Comparison of ENCODE assay signal across 16 cellular contexts in genomic region chr16:27816561-27816960, GRCh38.
DNase-seq lines count a peak whose midpoint lies in the region; TF ChIP-seq lines count a peak whose summit lies in the region.
"Had no signal": no experiment of that assay in that cellular context is flagged by ENCODE, and none has a peak within 500 bp of the region (broad histone marks: within the 10 kb centered on the region; RNA-seq: fewer than 3 reads in every experiment).

No MANE protein-coding gene starts in this region.

- H3K27ac Mint-ChIP-seq in chondrocyte (ENCODE audit: unreplicated experiment), result no peak overlapping the region
- H3K27ac Mint-ChIP-seq in activated naive CD4-positive, alpha-beta T cell treated with anti-CD3 and anti-CD28 coated beads for 36 hours, result no peak overlapping the region
- H3K27ac Mint-ChIP-seq: H9 had no signal

- no peaks in the 10 kb centered on the region for H3K9me3 Mint-ChIP-seq in chondrocyte (ENCODE audit: low read depth)
- H3K9me3 Mint-ChIP-seq in activated naive CD4-positive, alpha-beta T cell treated with anti-CD3 and anti-CD28 coated beads for 36 hours, result peaks cover 1% of the 10 kb centered on the region
- H3K9me3 Mint-ChIP-seq: H9 had no signal

- DNase-seq in Ammon's horn (ENCODE audit: low spot score) (peak; percentile 73), chondrocyte (ENCODE audit: low spot score) (peak; percentile 69), inferior parietal cortex (ENCODE audit: extremely low spot score) (peak; percentile 34), putamen (ENCODE audit: low spot score) (peak; percentile 66), NCI-H2029 (lab: John Stamatoyannopoulos, UW) (no peak), NOMO-1 treated with dmso at 0.1 percent for 144 hours (lab: John Stamatoyannopoulos, UW; ENCODE audit: unreplicated experiment) (no peak)
- DNase-seq in activated CD8-positive, alpha-beta memory T cell treated with anti-CD3 and anti-CD28 coated beads, Interleukin-2, amount 50 U/mL, for 4 hours, result no peak
- no peak for DNase-seq in activated naive CD4-positive, alpha-beta T cell treated with anti-CD3 and anti-CD28 coated beads for 36 hours
- DNase-seq: COR-L47, DMS79, H9, IMR-90, MV-4-11, NCI-H1417 treated with DMSO at 0.1 percent for 48 hours, NCI-H2029 treated with DMSO at 0.1 percent for 48 hours, NCI-H510A treated with DMSO at 0.1 percent for 48 hours had no signal

- intact Hi-C loops in activated naive CD4-positive, alpha-beta T cell treated with anti-CD3 and anti-CD28 coated beads for 36 hours (cut with micrococcal nuclease), result no loop called here

- H3K4me1 Mint-ChIP-seq in chondrocyte (ENCODE audit: low read depth), result no peaks in the 10 kb centered on the region
- no peaks in the 10 kb centered on the region for H3K4me1 Mint-ChIP-seq in activated naive CD4-positive, alpha-beta T cell treated with anti-CD3 and anti-CD28 coated beads for 36 hours (ENCODE audit: low read depth)
- H3K4me1 Mint-ChIP-seq: H9 had no signal

- peaks cover 2% of the 10 kb centered on the region for H3K36me3 Mint-ChIP-seq in chondrocyte (ENCODE audit: low read depth)
- H3K36me3 Mint-ChIP-seq in activated naive CD4-positive, alpha-beta T cell treated with anti-CD3 and anti-CD28 coated beads for 36 hours (ENCODE audit: low read depth), result no peaks in the 10 kb centered on the region

- CTCF ChIA-PET in activated naive CD4-positive, alpha-beta T cell treated with anti-CD3 and anti-CD28 coated beads for 36 hours (lab: Charles Lee), result no interaction called here

- no peak overlapping the region for H3K4me3 Mint-ChIP-seq in chondrocyte (ENCODE audit: unreplicated experiment)
- no peak overlapping the region for H3K4me3 Mint-ChIP-seq in activated naive CD4-positive, alpha-beta T cell treated with anti-CD3 and anti-CD28 coated beads for 36 hours
- H3K4me3 Mint-ChIP-seq: H9 had no signal

- no peak for TF ChIP-seq CTCF in chondrocyte (IDR thresholded peaks at IDR 0.05)

- H3K27me3 Mint-ChIP-seq in chondrocyte (ENCODE audit: low read depth), result peaks cover 56% of the 10 kb centered on the region
- no peaks in the 10 kb centered on the region for H3K27me3 Mint-ChIP-seq in activated naive CD4-positive, alpha-beta T cell treated with anti-CD3 and anti-CD28 coated beads for 36 hours (ENCODE audit: low read depth)

Comparison
In these comparisons a context has a peak if more than half of its experiments do, and no peak if none do; other contexts are left out.
1. DNase-seq: peak in Ammon's horn (single experiment), chondrocyte (single experiment), inferior parietal cortex (single experiment) and putamen (single experiment); none in activated CD8-positive, alpha-beta memory T cell treated with anti-CD3 and anti-CD28 coated beads, Interleukin-2, amount 50 U/mL, for 4 hours (single experiment), NCI-H2029 (single experiment), activated naive CD4-positive, alpha-beta T cell treated with anti-CD3 and anti-CD28 coated beads for 36 hours (single experiment) and NOMO-1 treated with dmso at 0.1 percent for 144 hours (single experiment).